9 cellular contexts compared by ENCODE assay signal in genomic region chr6:112372213-112372806, GRCh38. TPM values are rescaled to one million over a fixed set of nuclear protein-coding genes. Genes with fewer than 3 reads are reported as not detected.
DNase-seq lines count a peak whose midpoint lies in the region; ATAC-seq, FAIRE-seq and TF ChIP-seq lines count a peak whose summit lies in the region.
"Had no signal": no experiment of that assay in that cellular context is flagged by ENCODE, and none has a peak within 500 bp of the region (broad histone marks: within the 10 kb centered on the region; RNA-seq: fewer than 3 reads in every experiment).

No MANE protein-coding gene starts in this region.

- CTCF ChIA-PET in GM12878 (lab: Yijun Ruan, JAX): interaction anchor here (0.6 to 1.7 kb wide), 4 partner anchors 61 to 1564 kb away, joined by 3 to 5 read pairs (median 4); no protein-coding TSS in a partner anchor
- CTCF ChIA-PET in CD8-positive, alpha-beta T cell (lab: Charles Lee): no interaction called here

- no peak overlapping the region for H3K9ac ChIP-seq in GM12878 (ENCODE audit: control insufficient read depth, insufficient read depth, low read length)

- peaks cover 26% of the 10 kb centered on the region for H3K27me3 Mint-ChIP-seq in activated T-cell treated with anti-CD3 and anti-CD28 coated beads, Interleukin-2, amount 50 U/mL, for 72 hours (ENCODE audit: low read depth)
- peaks cover 17% of the 10 kb centered on the region for H3K27me3 Mint-ChIP-seq in CD8-positive, alpha-beta T cell (ENCODE audit: low read depth)

- H3K36me3 ChIP-seq in GM12878 (ENCODE audit: control insufficient read depth in 2 of 2, insufficient read depth in 2 of 2, low read length in 1 of 2) (no peaks in the 10 kb centered on the region), left lung (no peaks in the 10 kb centered on the region)
- H3K36me3 ChIP-seq in CD8-positive, alpha-beta T cell (ENCODE audit: insufficient read depth, low read length): no peaks in the 10 kb centered on the region

- in situ Hi-C loops in GM12878 (cut with MboI): no loop called here

- no peak overlapping the region for H2AFZ ChIP-seq in GM12878 (ENCODE audit: control insufficient read depth, low read depth, low read length)

- no peak overlapping the region for H3K4me2 ChIP-seq in GM12878 (ENCODE audit: control insufficient read depth, insufficient read depth)

- no peaks in the 10 kb centered on the region for H3K9me3 ChIP-seq in GM12878 (replicated peaks; ENCODE audit: control insufficient read depth, insufficient read depth, low read length)
- no peaks in the 10 kb centered on the region for H3K9me3 ChIP-seq in left lung
- H3K9me3 ChIP-seq in CD8-positive, alpha-beta T cell (ENCODE audit: low read length): no peaks in the 10 kb centered on the region

- RAD21 ChIA-PET in GM12878 (lab: Charles Lee; ENCODE audit: unreplicated experiment): interaction anchor here (0.6 to 1.7 kb wide), 2 partner anchors 192 to 409 kb away, joined by 3 to 8 read pairs; no protein-coding TSS in a partner anchor

- no peak overlapping the region for H3K27ac Mint-ChIP-seq in activated T-cell treated with anti-CD3 and anti-CD28 coated beads, Interleukin-2, amount 50 U/mL, for 72 hours
- no peak overlapping the region for H3K27ac Mint-ChIP-seq in CD8-positive, alpha-beta T cell

- no peak for TF ChIP-seq POLR2A in GM12878 (IDR thresholded peaks at IDR 0.05; ENCODE audit: low read depth, low read length)

- H3K4me1 Mint-ChIP-seq in activated T-cell treated with anti-CD3 and anti-CD28 coated beads, Interleukin-2, amount 50 U/mL, for 72 hours (ENCODE audit: low read depth): no peaks in the 10 kb centered on the region
- no peaks in the 10 kb centered on the region for H3K4me1 Mint-ChIP-seq in CD8-positive, alpha-beta T cell (ENCODE audit: low read depth)

- DNase-seq in D721Med (ENCODE audit: insufficient read length, low spot score) (no peak), GM12878 (ENCODE audit: low read depth, low spot score) (no peak), left lung (no peak), anterior cingulate cortex (lab: John Stamatoyannopoulos, UW) (no peak)
- DNase-seq in Jurkat, Clone E6-1 (ENCODE audit: low read depth, low spot score): peak; percentile 9
- no peak for DNase-seq in activated T-cell treated with anti-CD3 and anti-CD28 coated beads, Interleukin-2, amount 50 U/mL, for 72 hours
- no peak for DNase-seq in CD8-positive, alpha-beta T cell
- DNase-seq: activated naive CD4-positive, alpha-beta T cell had no signal

- no peak overlapping the region for H3K27ac ChIP-seq in GM12878 (ENCODE audit: control insufficient read depth, insufficient read depth)
- H3K27ac ChIP-seq in left lung: no peak overlapping the region
- H3K27ac ChIP-seq in CD8-positive, alpha-beta T cell (ENCODE audit: low read depth, low read length): no peak overlapping the region

- SMC1A ChIA-PET in GM12878 (lab: Charles Lee; ENCODE audit: uncharacterized antibody, unreplicated experiment): interaction anchor here (0.6 to 1.4 kb wide), 5 partner anchors 21 to 245 kb away, joined by 3 to 8 read pairs (median 3); no protein-coding TSS in a partner anchor

- BruUV-seq in GM12878 (replicated peaks; lab: Mats Ljungman, UMichigan): no TSS peak

- TF ChIP-seq RAD21 in GM12878 (IDR thresholded peaks at IDR 0.05; ENCODE audit: insufficient read depth, low read depth, low read length): peak; percentile 27; the same call in 1 of the 2 replicates

- intact Hi-C loops in GM12878 (cut with micrococcal nuclease; ENCODE audit: unreplicated experiment): loop anchor here (2.0 kb wide), 1 partner anchor 192 kb away; no protein-coding TSS in a partner anchor
- intact Hi-C loops in left lung (cut with DNase I): no loop called here
- intact Hi-C loops in CD8-positive, alpha-beta T cell (cut with DNase I, micrococcal nuclease): no loop called here

- TF ChIP-seq EP300 in GM12878 (IDR thresholded peaks at IDR 0.05; ENCODE audit: borderline replicate concordance in 1 of 2, control insufficient read depth in 1 of 2, low read depth in 2 of 2, low read length in 2 of 2): no peak

- no peaks in the 10 kb centered on the region for H3K27me3 ChIP-seq in GM12878 (replicated peaks in 1 of 2; ENCODE audit: control insufficient read depth in 2 of 2, insufficient read depth in 2 of 2, low read length in 1 of 2)
- H3K27me3 ChIP-seq in left lung: peaks cover 5 to 8% of the 10 kb centered on the region in 2 donors
- H3K27me3 ChIP-seq in CD8-positive, alpha-beta T cell (ENCODE audit: insufficient read depth, low read length): no peaks in the 10 kb centered on the region

- POLR2A ChIA-PET in GM12878 (lab: Charles Lee): no interaction called here
- POLR2A ChIA-PET in CD8-positive, alpha-beta T cell (lab: Charles Lee): no interaction called here

- H3K4me1 ChIP-seq in GM12878 (ENCODE audit: control insufficient read depth, insufficient read depth, low read length) (no peaks in the 10 kb centered on the region), left lung (no peaks in the 10 kb centered on the region)
- no peaks in the 10 kb centered on the region for H3K4me1 ChIP-seq in CD8-positive, alpha-beta T cell (ENCODE audit: insufficient read depth, low read length)

- no peaks in the 10 kb centered on the region for H3K79me2 ChIP-seq in GM12878 (ENCODE audit: control insufficient read depth, insufficient read depth, low read length)

- no peaks in the 10 kb centered on the region for H3K36me3 Mint-ChIP-seq in activated T-cell treated with anti-CD3 and anti-CD28 coated beads, Interleukin-2, amount 50 U/mL, for 72 hours (ENCODE audit: insufficient read depth in 2 of 2)
- H3K36me3 Mint-ChIP-seq in CD8-positive, alpha-beta T cell: no peaks in the 10 kb centered on the region

- H4K20me1 ChIP-seq in GM12878 (ENCODE audit: control insufficient read depth, insufficient read depth): no peaks in the 10 kb centered on the region

- FAIRE-seq in D721Med (lab: Jason Lieb, UNC) (no peak), GM12878 (lab: Jason Lieb, UNC) (no peak)

- no peak overlapping the region for H3K4me3 Mint-ChIP-seq in activated T-cell treated with anti-CD3 and anti-CD28 coated beads, Interleukin-2, amount 50 U/mL, for 72 hours
- no peak overlapping the region for H3K4me3 Mint-ChIP-seq in CD8-positive, alpha-beta T cell

- WGBS in GM12878 (ENCODE audit: insufficient coverage, insufficient replicate concordance, low lambda C conversion rate, missing lambda C conversion rate): 0% methylated on average over 5 of the region's 5 CpGs

- TF ChIP-seq CTCF in D721Med (IDR thresholded peaks at IDR 0.05; ENCODE audit: insufficient read depth, missing control alignments): peak; percentile 42
- TF ChIP-seq CTCF in GM12878 (IDR thresholded peaks at IDR 0.05 in 2 of 3, conservative IDR thresholded peaks at IDR 0.05 in 1 of 3; ENCODE audit: control insufficient read depth in 2 of 3, extremely low read depth in 1 of 3, insufficient read depth in 1 of 3, low read depth in 3 of 3, low read length in 3 of 3): peak; percentile 22 to 37 (median 25); a peak in 3 of 6 replicates
- TF ChIP-seq CTCF in left lung (IDR thresholded peaks at IDR 0.05): peak; percentile 22 to 38
- no peak for TF ChIP-seq CTCF in CD8-positive, alpha-beta T cell (IDR thresholded peaks at IDR 0.05)

- no peak overlapping the region for H3K4me3 ChIP-seq in Jurkat, Clone E6-1 (ENCODE audit: low read length)
- H3K4me3 ChIP-seq in GM12878: no peak overlapping the region
- H3K4me3 ChIP-seq in left lung: no peak overlapping the region
- no peak overlapping the region for H3K4me3 ChIP-seq in CD8-positive, alpha-beta T cell (ENCODE audit: low read depth, low read length)

- H3K9me3 Mint-ChIP-seq in activated T-cell treated with anti-CD3 and anti-CD28 coated beads, Interleukin-2, amount 50 U/mL, for 72 hours: no peaks in the 10 kb centered on the region
- H3K9me3 Mint-ChIP-seq in CD8-positive, alpha-beta T cell: no peaks in the 10 kb centered on the region

- ATAC-seq in GM12878 (peak; percentile 73), left lung (peak; percentile 62), GM18873 (IDR thresholded peaks at IDR 0.05; ENCODE audit: low FRiP score, unreplicated experiment) (no peak)
- no peak for ATAC-seq in activated T-cell treated with anti-CD3 and anti-CD28 coated beads, Interleukin-2, amount 50 U/mL, for 72 hours (replicated peaks in 1 of 2)
- ATAC-seq in CD8-positive, alpha-beta T cell: no peak

TF ChIP-seq in GM12878, 131 proteins besides CTCF, POLR2A, EP300 and RAD21:
- TF ChIP-seq CREB1 (IDR thresholded peaks at IDR 0.05; ENCODE audit: low read depth): no peak
- TF ChIP-seq BHLHE40 (IDR thresholded peaks at IDR 0.05; ENCODE audit: borderline replicate concordance in 1 of 2, low read depth in 2 of 2, low read length in 1 of 2): no peak
- no peak for TF ChIP-seq ZNF207 (IDR thresholded peaks at IDR 0.05; ENCODE audit: borderline replicate concordance)
- TF ChIP-seq ZBED1 (IDR thresholded peaks at IDR 0.05; ENCODE audit: borderline replicate concordance): no peak
- no peak for TF ChIP-seq SRF (IDR thresholded peaks at IDR 0.05; ENCODE audit: low read depth in 2 of 2, low read length in 2 of 2)
- TF ChIP-seq SREBF2 (IDR thresholded peaks at IDR 0.05; ENCODE audit: low read length): no peak

RNA-seq across cellular contexts. Expression of gene RFPL4B, which starts 25.2 kb away (rescaled TPM):
- polyA plus RNA-seq in Jurkat, Clone E6-1 (2012; ENCODE audit: insufficient read depth, insufficient read length): not detected
- total RNA-seq in GM12878 (2013; cell fraction: nucleolus; rRNA removed): not detected in 2 replicates
- total RNA-seq in GM12878 (2014; rRNA removed): not detected in 2 replicates
- total RNA-seq in GM12878 (2014; rRNA removed; fragmentation: Illumina TruSeq; extraction: Trizol): not detected in 2 replicates
- total RNA-seq in GM12878 (2021): not detected in 2 replicates
- polyA plus RNA-seq in GM12878 (2011; ENCODE audit: low read depth): not detected
- not detected in 2 replicates for polyA plus RNA-seq in GM12878 (2011; rRNA removed)
- polyA plus RNA-seq in GM12878 (2011; cell fraction: cytosol; rRNA removed): not detected in 2 replicates
- not detected in 2 replicates for polyA plus RNA-seq in GM12878 (2011; cell fraction: nucleus; rRNA removed)
- not detected in 2 replicates for polyA plus RNA-seq in GM12878 (2012)
- polyA plus RNA-seq in GM12878 (2014; fragmentation: Illumina TruSeq; extraction: Trizol): 0.03 TPM in 1 of 2 replicates, not detected in the other
- not detected for polyA plus RNA-seq in GM12878 (2014; fragmentation: Nextera tagmentation; extraction: Ambion mirVana)
- polyA plus RNA-seq in GM12878 (2014; rRNA removed): not detected in 2 replicates
- under 1 TPM in 1 of 2 experiments, not detected in 1; 0.08 TPM for polyA plus RNA-seq in GM12878 (2016; fragmentation: Nextera tagmentation; extraction: Ambion mirVana)
- not detected in 2 replicates for polyA minus RNA-seq in GM12878 (2011; rRNA and poly(A)+ RNA removed)
- polyA minus RNA-seq in GM12878 (2011; cell fraction: cytosol; rRNA and poly(A)+ RNA removed): not detected in 2 replicates
- polyA minus RNA-seq in GM12878 (2011; cell fraction: nucleus; rRNA and poly(A)+ RNA removed): not detected in 2 replicates
- not detected for total RNA-seq in left lung
- total RNA-seq in activated T-cell treated with anti-CD3 and anti-CD28 coated beads, Interleukin-2, amount 50 U/mL, for 72 hours: not detected
- not detected for total RNA-seq in CD8-positive, alpha-beta T cell

Comparison
In these comparisons a context has a peak if more than half of its experiments do, and no peak if none do; other contexts are left out.
1. ATAC-seq: peak in GM12878 (single experiment) and left lung (single experiment); none in GM18873 (single experiment), activated T-cell treated with anti-CD3 and anti-CD28 coated beads, Interleukin-2, amount 50 U/mL, for 72 hours (0 of 2) and CD8-positive, alpha-beta T cell (single experiment).